In genomic region chr20:59802018-59802417, GRCh38 we compare ENCODE assay signal across 23 cellular contexts.
A peak's percentile ranks its signal among the peaks of the same experiment; 100 is the strongest.
DNase-seq lines count a peak whose midpoint lies in the region; ATAC-seq and TF ChIP-seq lines count a peak whose summit lies in the region.
"Had no signal": no experiment of that assay in that cellular context is flagged by ENCODE, and none has a peak within 500 bp of the region (broad histone marks: within the 10 kb centered on the region; RNA-seq: fewer than 3 reads in every experiment).

No MANE protein-coding gene starts in this region.

- H3K9me3 Mint-ChIP-seq in osteocyte (ENCODE audit: unreplicated experiment), result peaks cover 30% of the 10 kb centered on the region
- H3K9me3 Mint-ChIP-seq in natural killer cell, result peaks cover 6% of the 10 kb centered on the region in 2 donors

- no peak overlapping the region for H3K27ac ChIP-seq in RWPE2 (ENCODE audit: poor library complexity, severe bottlenecking)
- peak overlapping the region in 46 of 59 donors; percentile 3 to 85 (median 58) for H3K27ac ChIP-seq in dorsolateral prefrontal cortex
- H3K27ac ChIP-seq in substantia nigra (ENCODE audit: low read depth, low read length, poor library complexity, severe bottlenecking), result peak overlapping the region; percentile 58
- H3K27ac ChIP-seq: BLaER1 treated with 17β-estradiol and CSF1 and Interleukin-3, amounts not matched to agents 10 nM and 100 nM; GM23248 had no signal

- no peaks in the 10 kb centered on the region for H3K4me1 ChIP-seq in RWPE2 (ENCODE audit: insufficient read depth, poor library complexity, severe bottlenecking)

- H3K27ac Mint-ChIP-seq in osteocyte (ENCODE audit: unreplicated experiment), result no peak overlapping the region
- H3K27ac Mint-ChIP-seq in natural killer cell, result no peak overlapping the region
- H3K27ac Mint-ChIP-seq: CD4-positive, alpha-beta T cell; H9 had no signal

- H3K4me3 ChIP-seq in RWPE2 (ENCODE audit: severe bottlenecking), result no peak overlapping the region
- no peak overlapping the region for H3K4me3 ChIP-seq in dorsolateral prefrontal cortex
- H3K4me3 ChIP-seq: BLaER1 treated with 17β-estradiol and CSF1 and Interleukin-3, amounts not matched to agents 10 nM and 100 nM; GM23248; K562 had no signal

- H3K27me3 ChIP-seq in RWPE2 (ENCODE audit: insufficient read depth, poor library complexity, severe bottlenecking) (no peaks in the 10 kb centered on the region), dorsolateral prefrontal cortex (no peaks in the 10 kb centered on the region)
- H3K27me3 ChIP-seq: BLaER1 treated with 17β-estradiol and CSF1 and Interleukin-3, amounts not matched to agents 10 nM and 100 nM had no signal

- no peak for ATAC-seq in RWPE2 (ENCODE audit: low read depth)
- no peak for ATAC-seq in natural killer cell
- ATAC-seq: K562 had no signal

- H3K27me3 Mint-ChIP-seq in osteocyte (ENCODE audit: unreplicated experiment) (no peaks in the 10 kb centered on the region), natural killer cell (ENCODE audit: low read depth in 2 of 2) (peaks cover 8 to 11% of the 10 kb centered on the region in 2 donors)

- H3K4me1 Mint-ChIP-seq in osteocyte (ENCODE audit: unreplicated experiment) (no peaks in the 10 kb centered on the region), natural killer cell (no peaks in the 10 kb centered on the region)

- TF ChIP-seq CTCF in RWPE2 (IDR thresholded peaks at IDR 0.05; ENCODE audit: poor library complexity, severe bottlenecking), result no peak
- TF ChIP-seq CTCF in dorsolateral prefrontal cortex (IDR thresholded peaks at IDR 0.05 in 54 of 56, conservative IDR thresholded peaks at IDR 0.05 in 2 of 56; ENCODE audit: low read depth in 1 of 56, partially characterized antibody in 56 of 56), result no peak
- no peak for TF ChIP-seq CTCF in osteocyte (IDR thresholded peaks at IDR 0.05)
- TF ChIP-seq CTCF in natural killer cell (IDR thresholded peaks at IDR 0.05), result no peak

- peaks cover 15% of the 10 kb centered on the region for H3K9me3 ChIP-seq in RWPE2 (ENCODE audit: severe bottlenecking)

- DNase-seq in D341Med (ENCODE audit: low spot score) (peak; percentile 1), RWPE2 (ENCODE audit: low spot score) (peak; percentile 38), dorsolateral prefrontal cortex (no peak), substantia nigra (lab: John Stamatoyannopoulos, UW) (no peak), osteocyte (ENCODE audit: extremely low spot score, unreplicated experiment) (no peak), natural killer cell (no peak), T-helper 9 cell (no peak)
- DNase-seq: AML-193; CD4-positive, alpha-beta T cell; DMS53; GM23248; Kasumi-1; NCI-H1092 treated with DMSO at 0.1 percent for 48 hours; NCI-H1436; NCI-H187; NCI-H2081 treated with DMSO at 0.1 percent for 48 hours; NCI-H2171 treated with DMSO at 0.1 percent for 48 hours; NCI-H345; NCI-H510A treated with DMSO at 0.1 percent for 48 hours; NCI-H748 treated with DMSO at 0.1 percent for 48 hours had no signal

- H3K36me3 ChIP-seq in RWPE2 (ENCODE audit: low read depth), result no peaks in the 10 kb centered on the region

- intact Hi-C loops in dorsolateral prefrontal cortex (cut with DNase I), result no loop called here
- intact Hi-C loops in natural killer cell (cut with micrococcal nuclease), result no loop called here

- no peaks in the 10 kb centered on the region for H3K36me3 Mint-ChIP-seq in osteocyte (ENCODE audit: unreplicated experiment)
- peaks cover 6% of the 10 kb centered on the region for H3K36me3 Mint-ChIP-seq in natural killer cell

- no peak overlapping the region for H3K4me3 Mint-ChIP-seq in osteocyte (ENCODE audit: unreplicated experiment)
- H3K4me3 Mint-ChIP-seq in natural killer cell, result no peak overlapping the region
- H3K4me3 Mint-ChIP-seq: CD4-positive, alpha-beta T cell; H9 had no signal

Comparison
In these comparisons a context has a peak if more than half of its experiments do, and no peak if none do; other contexts are left out.
1. DNase-seq: peak in D341Med (single experiment) and RWPE2 (single experiment); none in dorsolateral prefrontal cortex (0 of 10), substantia nigra (0 of 49), osteocyte (single experiment), natural killer cell (single experiment) and T-helper 9 cell (single experiment).